13 cellular contexts compared by ENCODE assay signal in genomic region chr10:20128796-20129195, GRCh38.
A peak's percentile ranks its signal among the peaks of the same experiment; 100 is the strongest.
DNase-seq lines count a peak whose midpoint lies in the region; ATAC-seq and TF ChIP-seq lines count a peak whose summit lies in the region.
"Had no signal": no experiment of that assay in that cellular context is flagged by ENCODE, and none has a peak within 500 bp of the region (broad histone marks: within the 10 kb centered on the region; RNA-seq: fewer than 3 reads in every experiment).

No MANE protein-coding gene starts in this region.

- H3K27ac ChIP-seq in upper lobe of right lung (no peak overlapping the region), tibial nerve (no peak overlapping the region)
- no peak overlapping the region for H3K27ac ChIP-seq in CD4-positive, alpha-beta T cell (ENCODE audit: low read depth, low read length)
- H3K27ac ChIP-seq: A549, C4-2B, HL-60 had no signal

- no peak overlapping the region for H3K4me3 Mint-ChIP-seq in dendritic cell treated with granulocyte-macrophage colony-stimulating factor and Interleukin-4, amounts not matched to agents 40 ng/mL and 50 ng/mL, for 4 days
- H3K4me3 Mint-ChIP-seq in CD4-positive, alpha-beta T cell: no peak overlapping the region
- H3K4me3 Mint-ChIP-seq: GM23338 had no signal

- peaks cover 81% of the 10 kb centered on the region for H3K9me3 Mint-ChIP-seq in dendritic cell treated with granulocyte-macrophage colony-stimulating factor and Interleukin-4, amounts not matched to agents 40 ng/mL and 50 ng/mL, for 4 days
- peaks cover 15% of the 10 kb centered on the region for H3K9me3 Mint-ChIP-seq in CD4-positive, alpha-beta T cell

- POLR2A ChIA-PET in CD4-positive, alpha-beta T cell (lab: Charles Lee): no interaction called here

- H3K27me3 Mint-ChIP-seq in dendritic cell treated with granulocyte-macrophage colony-stimulating factor and Interleukin-4, amounts not matched to agents 40 ng/mL and 50 ng/mL, for 4 days: no peaks in the 10 kb centered on the region
- H3K27me3 Mint-ChIP-seq in CD4-positive, alpha-beta T cell: no peaks in the 10 kb centered on the region

- H3K36me3 ChIP-seq in upper lobe of right lung: no peaks in the 10 kb centered on the region
- no peaks in the 10 kb centered on the region for H3K36me3 ChIP-seq in tibial nerve
- H3K36me3 ChIP-seq: BE2C had no signal

- TF ChIP-seq POLR2A in tibial nerve (IDR thresholded peaks at IDR 0.05): no peak

- intact Hi-C loops in dendritic cell treated with granulocyte-macrophage colony-stimulating factor and Interleukin-4, amounts not matched to agents 40 ng/mL and 50 ng/mL, for 4 days (cut with micrococcal nuclease): no loop called here
- intact Hi-C loops in upper lobe of right lung (cut with DNase I): no loop called here
- intact Hi-C loops in CD4-positive, alpha-beta T cell (cut with DNase I, micrococcal nuclease): no loop called here

- WGBS in tibial nerve, 2 donors: 89 to 96% methylated on average over 2 of the region's 2 CpGs

- peak overlapping the region; percentile 76 for H3K27ac Mint-ChIP-seq in dendritic cell treated with granulocyte-macrophage colony-stimulating factor and Interleukin-4, amounts not matched to agents 40 ng/mL and 50 ng/mL, for 4 days
- H3K27ac Mint-ChIP-seq in CD4-positive, alpha-beta T cell: no peak overlapping the region
- H3K27ac Mint-ChIP-seq: GM23338 had no signal

- CTCF ChIA-PET in CD4-positive, alpha-beta T cell (lab: Charles Lee): no interaction called here

- peaks cover 33% of the 10 kb centered on the region for H3K4me1 Mint-ChIP-seq in dendritic cell treated with granulocyte-macrophage colony-stimulating factor and Interleukin-4, amounts not matched to agents 40 ng/mL and 50 ng/mL, for 4 days (ENCODE audit: low read depth)
- no peaks in the 10 kb centered on the region for H3K4me1 Mint-ChIP-seq in CD4-positive, alpha-beta T cell (ENCODE audit: low read depth)
- H3K4me1 Mint-ChIP-seq: GM23338 had no signal

- DNase-seq in CD1c-positive myeloid dendritic cell (ENCODE audit: extremely low spot score): peak; percentile 91
- DNase-seq in MV-4-11 (lab: John Stamatoyannopoulos, UW): peak; percentile 80
- no peak for DNase-seq in upper lobe of right lung
- no peak for DNase-seq in CD4-positive, alpha-beta T cell
- DNase-seq in tibial nerve (ENCODE audit: low spot score in 2 of 2): no peak
- DNase-seq: BE2C, DMS53, H7 had no signal

- peaks cover 79% of the 10 kb centered on the region for H3K36me3 Mint-ChIP-seq in dendritic cell treated with granulocyte-macrophage colony-stimulating factor and Interleukin-4, amounts not matched to agents 40 ng/mL and 50 ng/mL, for 4 days (ENCODE audit: low read depth)
- H3K36me3 Mint-ChIP-seq in CD4-positive, alpha-beta T cell (ENCODE audit: low read depth): no peaks in the 10 kb centered on the region

- H3K9me3 ChIP-seq in upper lobe of right lung (no peaks in the 10 kb centered on the region), tibial nerve (peaks cover 0 to 25% (median 4%) of the 10 kb centered on the region in 4 donors)
- peaks cover 6% of the 10 kb centered on the region for H3K9me3 ChIP-seq in CD4-positive, alpha-beta T cell (ENCODE audit: control insufficient read depth, low read length)
- H3K9me3 ChIP-seq: A549, BE2C had no signal

- H3K4me3 ChIP-seq in upper lobe of right lung (no peak overlapping the region), tibial nerve (no peak overlapping the region)
- H3K4me3 ChIP-seq: A549, GM23338 had no signal

- TF ChIP-seq EP300 in tibial nerve (IDR thresholded peaks at IDR 0.05): no peak

- no peaks in the 10 kb centered on the region for H3K27me3 ChIP-seq in upper lobe of right lung
- H3K27me3 ChIP-seq in CD4-positive, alpha-beta T cell (ENCODE audit: control insufficient read depth, insufficient read depth, low read length): no peaks in the 10 kb centered on the region
- H3K27me3 ChIP-seq in tibial nerve: no peaks in the 10 kb centered on the region
- H3K27me3 ChIP-seq: BE2C had no signal

- peak; percentile 77 for ATAC-seq in upper lobe of right lung
- ATAC-seq in CD4-positive, alpha-beta T cell (ENCODE audit: poor library complexity): no peak
- ATAC-seq: A549, GM23338 had no signal

- H3K4me1 ChIP-seq in upper lobe of right lung (no peaks in the 10 kb centered on the region), tibial nerve (no peaks in the 10 kb centered on the region)
- H3K4me1 ChIP-seq: A549, BE2C had no signal

- TF ChIP-seq CTCF in upper lobe of right lung (IDR thresholded peaks at IDR 0.05) (no peak), tibial nerve (IDR thresholded peaks at IDR 0.05) (no peak)
- TF ChIP-seq CTCF in CD4-positive, alpha-beta T cell (IDR thresholded peaks at IDR 0.05): no peak

Comparison
In these comparisons a context has a peak if more than half of its experiments do, and no peak if none do; other contexts are left out.
1. DNase-seq: peak in CD1c-positive myeloid dendritic cell (single experiment) and MV-4-11 (single experiment); none in upper lobe of right lung (single experiment), CD4-positive, alpha-beta T cell (0 of 10) and tibial nerve (0 of 2).